Comparison of ENCODE assay signal across 11 cellular contexts in the genomic region with DNA sequence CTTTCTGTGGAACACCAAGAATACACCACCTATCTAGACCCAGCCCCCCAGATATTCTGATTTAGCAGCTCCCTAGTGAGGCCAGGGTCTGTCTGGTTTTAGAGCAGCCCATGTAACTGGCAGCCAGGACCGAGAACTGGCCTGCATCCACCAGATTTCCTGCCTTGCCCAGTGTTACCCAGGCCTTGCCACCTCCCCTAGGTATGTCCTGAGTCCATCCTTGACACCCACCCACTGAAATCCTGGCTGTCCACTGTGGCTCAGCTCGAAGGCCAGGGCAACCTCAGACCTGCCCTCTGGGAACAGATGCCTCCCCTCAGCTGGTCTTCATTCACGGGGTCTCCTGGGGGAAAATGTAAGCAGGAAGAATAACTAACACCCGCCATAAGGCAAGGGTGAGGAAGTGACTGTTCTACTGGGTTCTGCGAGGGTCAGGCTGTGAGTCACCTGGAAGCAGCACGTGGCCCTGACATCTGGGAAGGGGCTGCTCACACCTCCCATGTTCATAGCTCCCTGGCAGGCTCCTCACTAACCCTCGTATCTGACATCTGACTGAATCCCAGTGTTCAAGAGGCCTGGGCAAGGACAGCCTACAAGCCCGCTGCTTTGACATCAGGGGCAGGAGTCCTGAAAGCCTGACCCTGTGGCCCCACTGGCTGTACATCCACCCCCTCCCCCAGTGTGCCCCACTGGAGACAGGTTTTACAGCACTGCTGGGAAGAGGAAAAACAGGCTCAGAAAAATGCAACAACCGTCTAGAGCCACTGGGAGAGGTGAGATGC.
DNase-seq lines count a peak whose midpoint lies in the region; ATAC-seq, FAIRE-seq and TF ChIP-seq lines count a peak whose summit lies in the region.
"Had no signal": no experiment of that assay in that cellular context is flagged by ENCODE, and none has a peak within 500 bp of the region (broad histone marks: within the 10 kb centered on the region; RNA-seq: fewer than 3 reads in every experiment).

No MANE protein-coding gene starts in this region.

- TF ChIP-seq POLR2A in body of pancreas (IDR thresholded peaks at IDR 0.05): no peak

- H3K27ac Mint-ChIP-seq in stimulated activated naive CD8-positive, alpha-beta T cell treated with anti-CD3 and anti-CD28 coated beads, Interleukin-15, Interleukin-2, amounts not matched to agents 100 ng/mL and 50 ng/mL, for 24 hours: peak overlapping the region; percentile 98
- H3K27ac Mint-ChIP-seq in T-helper 17 cell: peak overlapping the region; percentile 96
- H3K27ac Mint-ChIP-seq in effector memory CD8-positive, alpha-beta T cell: peak overlapping the region; percentile 91 to 94

- peaks cover 73% of the 10 kb centered on the region for H3K36me3 Mint-ChIP-seq in stimulated activated naive CD8-positive, alpha-beta T cell treated with anti-CD3 and anti-CD28 coated beads, Interleukin-15, Interleukin-2, amounts not matched to agents 100 ng/mL and 50 ng/mL, for 24 hours (ENCODE audit: low read depth)
- peaks cover 4% of the 10 kb centered on the region for H3K36me3 Mint-ChIP-seq in T-helper 17 cell (ENCODE audit: low read depth)
- peaks cover 33% of the 10 kb centered on the region for H3K36me3 Mint-ChIP-seq in effector memory CD8-positive, alpha-beta T cell (ENCODE audit: insufficient read depth)

- no peak for FAIRE-seq in urothelium cell line (lab: Jason Lieb, UNC)
- no peak for FAIRE-seq in D721Med (lab: Jason Lieb, UNC)
- FAIRE-seq: K562 had no signal

- peak overlapping the region; percentile 60 for H3K4me3 Mint-ChIP-seq in stimulated activated naive CD8-positive, alpha-beta T cell treated with anti-CD3 and anti-CD28 coated beads, Interleukin-15, Interleukin-2, amounts not matched to agents 100 ng/mL and 50 ng/mL, for 24 hours
- H3K4me3 Mint-ChIP-seq in T-helper 17 cell: peak overlapping the region; percentile 15
- peak overlapping the region; percentile 84 to 85 for H3K4me3 Mint-ChIP-seq in effector memory CD8-positive, alpha-beta T cell

- intact Hi-C loops in body of pancreas (cut with DNase I): no loop called here

- DNase-seq in stimulated activated naive CD8-positive, alpha-beta T cell treated with anti-CD3 and anti-CD28 coated beads, Interleukin-15, Interleukin-2, amounts not matched to agents 100 U/mL and 50 U/mL, for 24 hours: no peak
- DNase-seq in T-helper 17 cell (no peak), urothelium cell line (ENCODE audit: low spot score) (no peak), body of pancreas (no peak), D721Med (ENCODE audit: insufficient read length, low spot score) (no peak), iPS-NIHi11 (ENCODE audit: low spot score) (no peak)
- no peak for DNase-seq in effector memory CD8-positive, alpha-beta T cell
- DNase-seq: NCI-H446 had no signal

- WGBS in body of pancreas, 2 donors: 61 to 64% methylated on average over 7 to 9 of the region's 9 CpGs

- H3K9me3 ChIP-seq in T-helper 17 cell (ENCODE audit: control insufficient read depth, low read length, poor library complexity, severe bottlenecking) (no peaks in the 10 kb centered on the region), body of pancreas (no peaks in the 10 kb centered on the region)
- H3K9me3 ChIP-seq: SJSA1 had no signal

- H3K27ac ChIP-seq in body of pancreas: no peak overlapping the region
- H3K27ac ChIP-seq: SJSA1 had no signal

- TF ChIP-seq CTCF in body of pancreas (IDR thresholded peaks at IDR 0.05) (no peak), D721Med (IDR thresholded peaks at IDR 0.05; ENCODE audit: insufficient read depth, missing control alignments) (no peak)

- peaks cover 100% of the 10 kb centered on the region for H3K4me1 Mint-ChIP-seq in stimulated activated naive CD8-positive, alpha-beta T cell treated with anti-CD3 and anti-CD28 coated beads, Interleukin-15, Interleukin-2, amounts not matched to agents 100 ng/mL and 50 ng/mL, for 24 hours (ENCODE audit: low read depth)
- H3K4me1 Mint-ChIP-seq in T-helper 17 cell: peaks cover 83% of the 10 kb centered on the region
- peaks cover 91 to 95% of the 10 kb centered on the region in 2 donors for H3K4me1 Mint-ChIP-seq in effector memory CD8-positive, alpha-beta T cell (ENCODE audit: low read depth in 2 of 2)

- H3K27me3 ChIP-seq in body of pancreas: no peaks in the 10 kb centered on the region
- H3K27me3 ChIP-seq: SJSA1 had no signal

- no peaks in the 10 kb centered on the region for H3K36me3 ChIP-seq in body of pancreas (replicated peaks in 1 of 2; ENCODE audit: insufficient read depth in 1 of 2, low read depth in 2 of 2)
- H3K36me3 ChIP-seq: SJSA1 had no signal

- H3K27me3 Mint-ChIP-seq in stimulated activated naive CD8-positive, alpha-beta T cell treated with anti-CD3 and anti-CD28 coated beads, Interleukin-15, Interleukin-2, amounts not matched to agents 100 ng/mL and 50 ng/mL, for 24 hours: no peaks in the 10 kb centered on the region
- no peaks in the 10 kb centered on the region for H3K27me3 Mint-ChIP-seq in T-helper 17 cell
- H3K27me3 Mint-ChIP-seq in effector memory CD8-positive, alpha-beta T cell: no peaks in the 10 kb centered on the region

- no peak for ATAC-seq in stimulated activated naive CD8-positive, alpha-beta T cell treated with anti-CD3 and anti-CD28 coated beads, Interleukin-15, Interleukin-2, amounts not matched to agents 100 U/mL and 50 U/mL, for 24 hours
- ATAC-seq in T-helper 17 cell (no peak), body of pancreas (no peak)
- no peak for ATAC-seq in effector memory CD8-positive, alpha-beta T cell (replicated peaks)
- ATAC-seq: K562 had no signal

- no peak overlapping the region for H3K4me3 ChIP-seq in body of pancreas
- H3K4me3 ChIP-seq: K562, SJSA1 had no signal

- no peaks in the 10 kb centered on the region for H3K9me3 Mint-ChIP-seq in stimulated activated naive CD8-positive, alpha-beta T cell treated with anti-CD3 and anti-CD28 coated beads, Interleukin-15, Interleukin-2, amounts not matched to agents 100 ng/mL and 50 ng/mL, for 24 hours
- no peaks in the 10 kb centered on the region for H3K9me3 Mint-ChIP-seq in effector memory CD8-positive, alpha-beta T cell

- H3K4me1 ChIP-seq in body of pancreas: peaks cover 5% of the 10 kb centered on the region

Comparison
In these comparisons a context has a peak if more than half of its experiments do, and no peak if none do; other contexts are left out.
1. H3K4me3 Mint-ChIP-seq: peak in every context shown above with its lines; median percentile 84 in effector memory CD8-positive, alpha-beta T cell; 60 in stimulated activated naive CD8-positive, alpha-beta T cell treated with anti-CD3 and anti-CD28 coated beads, Interleukin-15, Interleukin-2, amounts not matched to agents 100 ng/mL and 50 ng/mL, for 24 hours; 15 in T-helper 17 cell.